8 cellular contexts compared by ENCODE assay signal in genomic region chr20:13784271-13784892, GRCh38. TPM values are rescaled to one million over a fixed set of nuclear protein-coding genes. Genes with fewer than 3 reads are reported as not detected.
DNase-seq lines count a peak whose midpoint lies in the region; ATAC-seq and TF ChIP-seq lines count a peak whose summit lies in the region.

No MANE protein-coding gene starts in this region.

- peaks cover 6% of the 10 kb centered on the region for H3K4me1 ChIP-seq in ES-I3 (ENCODE audit: insufficient read depth, low read length)

- H3K9me3 ChIP-seq in ES-I3 (ENCODE audit: control insufficient read depth, insufficient read depth, low read length): no peaks in the 10 kb centered on the region

- peak overlapping the region; percentile 98 for H3K9ac ChIP-seq in ES-I3 (ENCODE audit: low read depth, low read length)

- peak; percentile 12 for ATAC-seq in GM21786 (IDR thresholded peaks at IDR 0.05; ENCODE audit: unreplicated experiment)

- H3K4me3 ChIP-seq in fibroblast of pulmonary artery (replicated peaks; ENCODE audit: low read depth, low read length) (peak overlapping the region; percentile 83), retinal pigment epithelial cell (ENCODE audit: low read length) (peak overlapping the region; percentile 97)

- TF ChIP-seq CTCF in fibroblast of pulmonary artery (IDR thresholded peaks at IDR 0.05; ENCODE audit: low read length, missing control alignments) (no peak), retinal pigment epithelial cell (conservative IDR thresholded peaks at IDR 0.05; ENCODE audit: low read depth, low read length) (no peak)

- peaks cover 15% of the 10 kb centered on the region for H3K36me3 ChIP-seq in ES-I3 (ENCODE audit: insufficient read depth, low read length)

- DNase-seq in fibroblast of pulmonary artery (ENCODE audit: low read depth) (no peak), retinal pigment epithelial cell (ENCODE audit: low read depth) (no peak), GDM1 (lab: John Stamatoyannopoulos, UW) (no peak), NCI-H82 treated with DMSO at 0.1 percent for 48 hours (lab: John Stamatoyannopoulos, UW; ENCODE audit: unreplicated experiment) (no peak), HT-29 (ENCODE audit: low spot score) (no peak)

TF ChIP-seq in PFSK-1, 5 proteins besides CTCF, POLR2A, EP300 and RAD21:
- TF ChIP-seq REST (IDR thresholded peaks at IDR 0.05; ENCODE audit: insufficient read depth in 1 of 2, low read depth in 2 of 2, low read length in 2 of 2) (no peak), POLR2AphosphoS5 (IDR thresholded peaks at IDR 0.05; ENCODE audit: low read depth, low read length) (peak; percentile 88; the same call in 1 of the 2 replicates), FOXP2 (optimal IDR thresholded peaks at IDR 0.05; ENCODE audit: borderline replicate concordance, extremely low read depth, extremely low read length, insufficient read depth) (no peak)

RNA-seq across cellular contexts. Expression of gene ESF1, which starts 0.3 kb away (rescaled TPM):
- polyA plus RNA-seq in PFSK-1 (2012; ENCODE audit: insufficient read length, low read depth): 10.7 TPM
- total RNA-seq in HT-29 (2014; rRNA removed; shearing (Covaris generic)): 3.7 and 4.7 TPM in 2 replicates

RNA-seq across cellular contexts. Expression of gene NDUFAF5, which starts 0.4 kb away (rescaled TPM):
- 14.2 TPM for polyA plus RNA-seq in PFSK-1 (2012; ENCODE audit: insufficient read length, low read depth)
- total RNA-seq in HT-29 (2014; rRNA removed; shearing (Covaris generic)): 15.7 and 19.9 TPM in 2 replicates
